ENCODE assay signal across 19 cellular contexts in genomic region chr6:143642403-143642802, GRCh38. TPM values are rescaled to one million over a fixed set of nuclear protein-coding genes. Genes with fewer than 3 reads are reported as not detected.
DNase-seq lines count a peak whose midpoint lies in the region; ATAC-seq, FAIRE-seq and TF ChIP-seq lines count a peak whose summit lies in the region.
"Had no signal": no experiment of that assay in that cellular context is flagged by ENCODE, and none has a peak within 500 bp of the region (broad histone marks: within the 10 kb centered on the region; RNA-seq: fewer than 3 reads in every experiment).

No MANE protein-coding gene starts in this region.

- H3K9me1 ChIP-seq in K562 (ENCODE audit: control insufficient read depth, insufficient read depth, low read length), result no peaks in the 10 kb centered on the region

- no TSS peak for BruUV-seq in K562 (replicated peaks; lab: Mats Ljungman, UMichigan)

- intact Hi-C loops in K562 (cut with micrococcal nuclease), result no loop called here
- intact Hi-C loops in stomach (cut with DNase I; ENCODE audit: low total_unique reads), result no loop called here

- H3K27me3 ChIP-seq in K562 (ENCODE audit: control insufficient read depth in 2 of 2, insufficient read depth in 2 of 2, low read length in 2 of 2) (no peaks in the 10 kb centered on the region; a peak in 1 of 5 replicates), stomach (no peaks in the 10 kb centered on the region), BE2C (no peaks in the 10 kb centered on the region)

- peak; percentile 26 for FAIRE-seq in K562 (lab: Jason Lieb, UNC)
- FAIRE-seq: A204.1, D721Med, GM12892, HTR-8/SVneo had no signal

- TF ChIP-seq EP300 in K562 (IDR thresholded peaks at IDR 0.05; ENCODE audit: low read length), result no peak
- no peak for TF ChIP-seq EP300 in stomach (IDR thresholded peaks at IDR 0.05)

- CTCF ChIA-PET in HEK293 (lab: Yijun Ruan, JAX) (no interaction called here), K562 (lab: Yijun Ruan, JAX; ENCODE audit: low intra/inter-chr PET ratio) (no interaction called here)

- ATAC-seq in K562, result no peak
- ATAC-seq in GM18520 (IDR thresholded peaks at IDR 0.05; ENCODE audit: unreplicated experiment), result no peak

- POLR2A ChIA-PET in HEK293 (lab: Yijun Ruan, JAX), result no interaction called here
- POLR2A ChIA-PET in K562 (lab: Yijun Ruan, JAX), result interaction anchor here (0.7 kb wide), 1 partner anchor 201 kb away, joined by 3 read pairs; the partner anchor contains the start of gene LTV1

- H3K4me3 ChIP-seq in HEK293 (ENCODE audit: low read depth, low read length) (no peak overlapping the region), K562 (no peak overlapping the region), stomach (no peak overlapping the region), BE2C (ENCODE audit: low read depth, low read length) (no peak overlapping the region)
- H3K4me3 ChIP-seq: GM23248 had no signal

- DNase-seq in RPMI7951 (ENCODE audit: low read depth) (peak; percentile 3), K562 (ENCODE audit: extremely low read depth in 1 of 4, low spot score in 3 of 4) (no peak), fibroblast of peridontal ligament (ENCODE audit: extremely low read depth) (peak; percentile 20), islet precursor cell (no peak), stomach (no peak), BE2C (no peak)
- DNase-seq: CD4-positive, alpha-beta memory T cell; DMS153; DMS79 treated with DMSO at 0.1 percent for 48 hours; GDM1; GM23248; H7 had no signal

- WGBS in K562 (ENCODE audit: insufficient coverage, low coverage, missing lambda C conversion rate), result 6% methylated on average over 2 of the region's 2 CpGs
- WGBS in stomach, 5 donors, result 60 to 88% (median 79%) methylated on average over 2 of the region's 2 CpGs

- no peaks in the 10 kb centered on the region for H4K20me1 ChIP-seq in K562 (replicated peaks; ENCODE audit: control insufficient read depth, insufficient read depth, low read length)

- no peaks in the 10 kb centered on the region for H3K36me3 ChIP-seq in HEK293 (ENCODE audit: control insufficient read depth in 2 of 2, insufficient read depth in 1 of 2, low read length in 2 of 2)
- no peaks in the 10 kb centered on the region for H3K36me3 ChIP-seq in K562 (ENCODE audit: control insufficient read depth, insufficient read depth, low read length)
- no peaks in the 10 kb centered on the region for H3K36me3 ChIP-seq in stomach
- H3K36me3 ChIP-seq in BE2C, result no peaks in the 10 kb centered on the region

- in situ Hi-C loops in K562 (cut with MboI), result no loop called here

- H3K27ac ChIP-seq in HEK293 (ENCODE audit: extremely low read depth, low read depth, low read length), result no peak overlapping the region
- no peak overlapping the region for H3K27ac ChIP-seq in K562 (ENCODE audit: extremely low read depth, low read depth, low read length)
- no peak overlapping the region for H3K27ac ChIP-seq in stomach
- H3K27ac ChIP-seq: C4-2B, GM23248 had no signal

- TF ChIP-seq CTCF in HEK293 (tag by site-specific recombination; IDR thresholded peaks at IDR 0.05), result no peak
- TF ChIP-seq CTCF in K562 (IDR thresholded peaks at IDR 0.05 in 2 of 3, conservative IDR thresholded peaks at IDR 0.05 in 1 of 3; ENCODE audit: insufficient read depth in 2 of 3, low read depth in 1 of 3, low read length in 3 of 3), result no peak
- TF ChIP-seq CTCF in stomach (IDR thresholded peaks at IDR 0.05), result no peak
- no peak for TF ChIP-seq CTCF in BE2C (IDR thresholded peaks at IDR 0.05; ENCODE audit: low read depth, low read length)

- H3K79me2 ChIP-seq in K562 (ENCODE audit: control insufficient read depth, insufficient read depth, low read length), result no peaks in the 10 kb centered on the region

- H3K9me3 ChIP-seq in HEK293 (ENCODE audit: control insufficient read depth, insufficient read depth, low read depth, low read length), result no peaks in the 10 kb centered on the region
- H3K9me3 ChIP-seq in K562 (replicated peaks; ENCODE audit: control insufficient read depth, insufficient read depth, low read depth, low read length), result no peaks in the 10 kb centered on the region
- H3K9me3 ChIP-seq in stomach, result no peaks in the 10 kb centered on the region
- no peaks in the 10 kb centered on the region for H3K9me3 ChIP-seq in BE2C

- no peaks in the 10 kb centered on the region for H3K4me1 ChIP-seq in HEK293 (ENCODE audit: control insufficient read depth, insufficient read depth, low read length)
- no peaks in the 10 kb centered on the region; a peak in 1 of 5 replicates for H3K4me1 ChIP-seq in K562 (replicated peaks in 1 of 2; ENCODE audit: control insufficient read depth in 2 of 2, insufficient read depth in 2 of 2, low read length in 2 of 2)
- peaks cover 0 to 11% (median 0%) of the 10 kb centered on the region in 4 donors for H3K4me1 ChIP-seq in stomach
- H3K4me1 ChIP-seq in BE2C, result no peaks in the 10 kb centered on the region

- no peak for TF ChIP-seq RAD21 in K562 (CRISPR knock-in tag; conservative IDR thresholded peaks at IDR 0.05 in 1 of 2, IDR thresholded peaks at IDR 0.05 in 1 of 2)

- no peak overlapping the region for H3K9ac ChIP-seq in K562 (ENCODE audit: insufficient read depth in 1 of 2, low read depth in 2 of 2, low read length in 2 of 2)
- H3K9ac ChIP-seq: GM23248 had no signal

- TF ChIP-seq POLR2A in K562 (conservative IDR thresholded peaks at IDR 0.05), result no peak
- no peak for TF ChIP-seq POLR2A in stomach (IDR thresholded peaks at IDR 0.05)

- H2AFZ ChIP-seq in K562 (ENCODE audit: low read depth, low read length), result no peak overlapping the region
- H2AFZ ChIP-seq: GM23248 had no signal

- H3K4me2 ChIP-seq in K562 (ENCODE audit: insufficient read depth, low read length), result no peak overlapping the region

TF ChIP-seq in HEK293, 187 proteins besides CTCF, POLR2A, EP300 and RAD21 (continues in another document):
- 0 out of 2 replicates have a peak, but pooled peaks have one; percentile 27 for TF ChIP-seq ZNF366 (tag by site-specific recombination; conservative IDR thresholded peaks at IDR 0.05)
- TF ChIP-seq, protein P1, sequence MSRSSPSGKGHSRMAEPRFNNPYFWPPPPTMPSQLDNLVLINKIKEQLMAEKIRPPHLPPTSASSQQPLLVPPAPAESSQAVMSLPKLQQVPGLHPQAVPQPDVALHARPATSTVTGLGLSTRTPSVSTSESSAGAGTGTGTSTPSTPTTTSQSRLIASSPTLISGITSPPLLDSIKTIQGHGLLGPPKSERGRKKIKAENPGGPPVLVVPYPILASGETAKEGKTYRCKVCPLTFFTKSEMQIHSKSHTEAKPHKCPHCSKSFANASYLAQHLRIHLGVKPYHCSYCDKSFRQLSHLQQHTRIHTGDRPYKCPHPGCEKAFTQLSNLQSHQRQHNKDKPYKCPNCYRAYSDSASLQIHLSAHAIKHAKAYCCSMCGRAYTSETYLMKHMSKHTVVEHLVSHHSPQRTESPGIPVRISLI (tag by site-specific recombination; IDR thresholded peaks at IDR 0.05), result 0 out of 2 replicates have a peak, but pooled peaks have one; percentile 38
- TF ChIP-seq ZNF600 (tag by site-specific recombination; IDR thresholded peaks at IDR 0.05), result peak; percentile 80
- TF ChIP-seq ZNF223 (tag by site-specific recombination; IDR thresholded peaks at IDR 0.05), result no peak
- TF ChIP-seq ZNF629 (tag by site-specific recombination; IDR thresholded peaks at IDR 0.05), result 0 out of 2 replicates have a peak, but pooled peaks have one; percentile 28

TF ChIP-seq in K562, 482 proteins besides CTCF, POLR2A, EP300 and RAD21 (continues in another document):
- TF ChIP-seq ESRRB (CRISPR knock-in tag; IDR thresholded peaks at IDR 0.05; ENCODE audit: borderline replicate concordance) (no peak), HNRNPLL (IDR thresholded peaks at IDR 0.05; ENCODE audit: low read depth, low read length, poor library complexity, severe bottlenecking) (no peak), SNRNP70 (optimal IDR thresholded peaks at IDR 0.05; ENCODE audit: low read depth, low read length) (no peak), CBFA2T2 (conservative IDR thresholded peaks at IDR 0.05) (no peak), ATF1 (CRISPR knock-in tag; IDR thresholded peaks at IDR 0.05) (no peak), ATF1 (tag; IDR thresholded peaks at IDR 0.05) (no peak), ZNF695 (CRISPR knock-in tag; IDR thresholded peaks at IDR 0.05) (no peak), MTA1 (IDR thresholded peaks at IDR 0.05; ENCODE audit: borderline replicate concordance) (no peak)
- TF ChIP-seq, protein P2, sequence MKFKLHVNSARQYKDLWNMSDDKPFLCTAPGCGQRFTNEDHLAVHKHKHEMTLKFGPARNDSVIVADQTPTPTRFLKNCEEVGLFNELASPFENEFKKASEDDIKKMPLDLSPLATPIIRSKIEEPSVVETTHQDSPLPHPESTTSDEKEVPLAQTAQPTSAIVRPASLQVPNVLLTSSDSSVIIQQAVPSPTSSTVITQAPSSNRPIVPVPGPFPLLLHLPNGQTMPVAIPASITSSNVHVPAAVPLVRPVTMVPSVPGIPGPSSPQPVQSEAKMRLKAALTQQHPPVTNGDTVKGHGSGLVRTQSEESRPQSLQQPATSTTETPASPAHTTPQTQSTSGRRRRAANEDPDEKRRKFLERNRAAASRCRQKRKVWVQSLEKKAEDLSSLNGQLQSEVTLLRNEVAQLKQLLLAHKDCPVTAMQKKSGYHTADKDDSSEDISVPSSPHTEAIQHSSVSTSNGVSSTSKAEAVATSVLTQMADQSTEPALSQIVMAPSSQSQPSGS (CRISPR knock-in tag; IDR thresholded peaks at IDR 0.05), result no peak

RNA-seq across cellular contexts. Expression of gene PHACTR2, which starts 35.4 kb away (rescaled TPM):
- 23.7 and 30.3 TPM in 2 replicates for total RNA-seq in RPMI7951 (2014; rRNA removed; shearing (Covaris generic))
- total RNA-seq in K562 (2011; cell fraction: chromatin; rRNA removed; ENCODE audit: low replicate concordance), result 15.0 and 25.0 TPM in 2 replicates
- total RNA-seq in K562 (2011; cell fraction: nucleolus; rRNA removed), result 4.7 and 5.4 TPM in 2 replicates
- 9.0 and 17.7 TPM in 2 replicates for total RNA-seq in K562 (2011; cell fraction: nucleoplasm; rRNA removed)
- total RNA-seq in K562 (2014; rRNA removed), result 29.4 and 38.1 TPM in 2 replicates
- total RNA-seq in K562 (2014; rRNA removed; fragmentation: Illumina TruSeq; extraction: Trizol), result 46.5 and 55.7 TPM in 2 replicates
- total RNA-seq in K562 (2015; rRNA removed; fragmentation: Illumina TruSeq; extraction: Trizol), result 45.7 and 52.5 TPM in 2 replicates
- 36.2 and 44.2 TPM in 2 replicates for total RNA-seq in K562 (2021)
- polyA plus RNA-seq in K562 (2011; rRNA removed), result 13.0 and 16.1 TPM in 2 replicates
- polyA plus RNA-seq in K562 (2011; cell fraction: cytosol; rRNA removed), result 5.8 and 7.4 TPM in 2 replicates
- polyA plus RNA-seq in K562 (2011; cell fraction: nucleus; rRNA removed), result 6.8 and 8.9 TPM in 2 replicates
- 9.5 and 14.3 TPM in 2 replicates for polyA plus RNA-seq in K562 (2012)
- polyA plus RNA-seq in K562 (2014; fragmentation: Illumina TruSeq; extraction: Trizol), result 19.5 and 22.9 TPM in 2 replicates
- polyA plus RNA-seq in K562 (2014; fragmentation: Nextera tagmentation; extraction: Ambion mirVana), result 10 to 100 TPM in 1 of 2 experiments, 1 to 10 TPM in 1; 5.3 to 13.9 TPM
- polyA plus RNA-seq in K562 (2014; rRNA removed), result 13.2 and 15.1 TPM in 2 replicates
- 36.8 and 42.7 TPM in 2 replicates for polyA minus RNA-seq in K562 (2011; rRNA and poly(A)+ RNA removed)
- 18.4 and 22.6 TPM in 2 replicates for polyA minus RNA-seq in K562 (2011; cell fraction: cytosol; rRNA and poly(A)+ RNA removed)
- 12.5 and 31.9 TPM in 2 replicates for polyA minus RNA-seq in K562 (2011; cell fraction: nucleus; rRNA and poly(A)+ RNA removed)
- 100 to 1,000 TPM in 2 of 5 donors, 10 to 100 TPM in 3; 25.8 to 126 (median 59.6) TPM for total RNA-seq in stomach
- 10 to 100 TPM in 2 of 3 donors, 1 to 10 TPM in 1; 3.0 to 14.1 (median 10.6) TPM for polyA plus RNA-seq in stomach
- 0.06 TPM for polyA plus RNA-seq in BE2C (2012; ENCODE audit: insufficient read depth, insufficient read length, low read depth)

Comparison
In these comparisons a context has a peak if more than half of its experiments do, and no peak if none do; other contexts are left out.
1. DNase-seq: peak in RPMI7951 (single experiment) and fibroblast of peridontal ligament (single experiment); none in K562 (0 of 4), islet precursor cell (single experiment), stomach (single experiment) and BE2C (single experiment).